18 cellular contexts compared by ENCODE assay signal in the genomic region with DNA sequence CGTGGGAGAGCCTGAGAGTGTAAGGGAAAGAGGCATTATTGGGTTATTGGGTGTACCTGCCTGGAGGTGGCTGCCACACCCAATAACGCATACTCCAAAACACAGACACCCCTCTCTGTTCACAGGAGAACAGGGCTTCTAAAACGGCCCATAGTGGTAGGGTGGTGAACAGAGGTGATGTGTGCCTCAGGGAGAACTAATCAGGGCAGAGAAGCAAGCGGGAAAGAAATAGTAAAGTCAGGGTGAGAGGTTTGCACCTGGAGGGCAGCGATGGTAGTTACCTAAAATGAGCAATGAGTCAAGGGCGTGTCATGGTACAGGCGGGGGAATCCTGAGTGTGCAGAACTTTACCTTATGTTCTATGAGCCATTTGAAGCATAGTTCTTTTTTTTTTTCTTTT. TPM values are rescaled to one million over a fixed set of nuclear protein-coding genes. Genes with fewer than 3 reads are reported as not detected.
DNase-seq lines count a peak whose midpoint lies in the region; ATAC-seq, FAIRE-seq and TF ChIP-seq lines count a peak whose summit lies in the region.
"Had no signal": no experiment of that assay in that cellular context is flagged by ENCODE, and none has a peak within 500 bp of the region (broad histone marks: within the 10 kb centered on the region; RNA-seq: fewer than 3 reads in every experiment).

No MANE protein-coding gene starts in this region.

- H3K27ac Mint-ChIP-seq in activated naive CD4-positive, alpha-beta T cell treated with anti-CD3 and anti-CD28 coated beads, Interleukin-2, amount 50 U/mL, for 24 hours: peak overlapping the region; percentile 47
- H3K27ac Mint-ChIP-seq: CD4-positive, CD25-positive, alpha-beta regulatory T cell; GM23338 had no signal

- H3K9ac ChIP-seq in subcutaneous abdominal adipose tissue (ENCODE audit: low read length in 5 of 5): no peak overlapping the region

- intact Hi-C loops in Right ventricle myocardium superior (cut with DNase I): no loop called here

- FAIRE-seq in small intestine (lab: Jason Lieb, UNC): no peak
- FAIRE-seq: A204.1, G401.6, HTR-8/SVneo had no signal

- H3K4me1 Mint-ChIP-seq in activated naive CD4-positive, alpha-beta T cell treated with anti-CD3 and anti-CD28 coated beads, Interleukin-2, amount 50 U/mL, for 24 hours: peaks cover 5% of the 10 kb centered on the region
- H3K4me1 Mint-ChIP-seq: GM23338 had no signal

- no peaks in the 10 kb centered on the region for H3K9me3 Mint-ChIP-seq in activated naive CD4-positive, alpha-beta T cell treated with anti-CD3 and anti-CD28 coated beads, Interleukin-2, amount 50 U/mL, for 24 hours
- H3K9me3 Mint-ChIP-seq: CD4-positive, CD25-positive, alpha-beta regulatory T cell; GM23338 had no signal

- POLR2A ChIA-PET in RWPE1 (lab: Yijun Ruan, JAX; ENCODE audit: low non-redundant PET): interaction anchor here (1.4 kb wide), 1 partner anchor 78 kb away, joined by 3 read pairs; no protein-coding TSS in a partner anchor

- H3K36me3 ChIP-seq in subcutaneous abdominal adipose tissue (ENCODE audit: control insufficient read depth in 5 of 5, insufficient read depth in 5 of 5, low read length in 5 of 5) (no peaks in the 10 kb centered on the region), small intestine (ENCODE audit: control insufficient read depth in 2 of 2, insufficient read depth in 2 of 2, low read length in 2 of 2) (no peaks in the 10 kb centered on the region)

- peaks cover 0 to 28% (median 19%) of the 10 kb centered on the region in 5 donors for H3K4me1 ChIP-seq in subcutaneous abdominal adipose tissue (ENCODE audit: control insufficient read depth in 5 of 5, insufficient read depth in 5 of 5, low read length in 5 of 5)
- H3K4me1 ChIP-seq in small intestine (ENCODE audit: control insufficient read depth in 2 of 2, insufficient read depth in 1 of 2, low read depth in 1 of 2, low read length in 1 of 2): no peaks in the 10 kb centered on the region

- CTCF ChIA-PET in RWPE1 (lab: Yijun Ruan, JAX): interaction anchor here (0.6 kb wide), 2 partner anchors 10 to 437 kb away, joined by 3 read pairs; no protein-coding TSS in a partner anchor

- H3K27me3 ChIP-seq in subcutaneous abdominal adipose tissue (ENCODE audit: control insufficient read depth in 5 of 5, insufficient read depth in 4 of 5, low read length in 5 of 5): no peaks in the 10 kb centered on the region
- H3K27me3 ChIP-seq in small intestine (ENCODE audit: control insufficient read depth in 2 of 2, insufficient read depth in 2 of 2, low read length in 2 of 2): no peaks in the 10 kb centered on the region

- ATAC-seq in esophagus mucosa (peak; percentile 74), Right ventricle myocardium superior (ENCODE audit: poor library complexity) (no peak), GM18519 (IDR thresholded peaks at IDR 0.05; ENCODE audit: low FRiP score, unreplicated experiment) (no peak)
- ATAC-seq: GM23338 had no signal

- H3K27ac ChIP-seq in RWPE1 (peak overlapping the region; percentile 96), subcutaneous abdominal adipose tissue (ENCODE audit: low read depth, low read length) (peak overlapping the region; percentile 38), small intestine (ENCODE audit: low read depth in 1 of 2, low read length in 1 of 2) (no peak overlapping the region)

- no peak for DNase-seq in activated naive CD4-positive, alpha-beta T cell treated with anti-CD3 and anti-CD28 coated beads, Interleukin-2, amount 50 U/mL, for 16 hours
- DNase-seq in RWPE1 (ENCODE audit: low spot score) (peak; percentile 64), small intestine (no peak), Right ventricle myocardium superior (no peak)
- DNase-seq: Calu3, DMS79, NCI-H1436, NCI-H2029 treated with DMSO at 0.1 percent for 48 hours, NCI-H510A treated with DMSO at 0.1 percent for 48 hours had no signal

- H3K4me3 Mint-ChIP-seq in activated naive CD4-positive, alpha-beta T cell treated with anti-CD3 and anti-CD28 coated beads, Interleukin-2, amount 50 U/mL, for 24 hours: no peak overlapping the region
- H3K4me3 Mint-ChIP-seq: CD4-positive, CD25-positive, alpha-beta regulatory T cell; GM23338 had no signal

- H3K9me3 ChIP-seq in subcutaneous abdominal adipose tissue (ENCODE audit: control insufficient read depth in 5 of 5, low read length in 5 of 5): no peaks in the 10 kb centered on the region
- no peaks in the 10 kb centered on the region for H3K9me3 ChIP-seq in small intestine (ENCODE audit: control insufficient read depth, low read depth)

- no peaks in the 10 kb centered on the region for H3K27me3 Mint-ChIP-seq in activated naive CD4-positive, alpha-beta T cell treated with anti-CD3 and anti-CD28 coated beads, Interleukin-2, amount 50 U/mL, for 24 hours

- H3K4me3 ChIP-seq in subcutaneous abdominal adipose tissue (ENCODE audit: low read depth in 1 of 5, low read length in 5 of 5): no peak overlapping the region
- no peak overlapping the region for H3K4me3 ChIP-seq in small intestine (ENCODE audit: low read depth in 1 of 2, low read length in 2 of 2)
- H3K4me3 ChIP-seq: GM23338 had no signal

- TF ChIP-seq CTCF in RWPE1 (conservative IDR thresholded peaks at IDR 0.05; ENCODE audit: low read depth): no peak

- H3K36me3 Mint-ChIP-seq in activated naive CD4-positive, alpha-beta T cell treated with anti-CD3 and anti-CD28 coated beads, Interleukin-2, amount 50 U/mL, for 24 hours: no peaks in the 10 kb centered on the region
- H3K36me3 Mint-ChIP-seq: CD4-positive, CD25-positive, alpha-beta regulatory T cell had no signal

- WGBS in small intestine, 3 donors: 82 to 89% (median 89%) methylated on average over 7 of the region's 7 CpGs

RNA-seq across cellular contexts. Expression of a gene that starts 21.5 kb away (rescaled TPM):
- 135 TPM for total RNA-seq in esophagus mucosa
- 10 to 100 TPM; 27.2 to 34.6 (median 32.9) TPM for polyA plus RNA-seq in small intestine
- 15.9 TPM for total RNA-seq in Right ventricle myocardium superior

RNA-seq across cellular contexts. Expression of a gene that starts 32.9 kb away (rescaled TPM):
- 213 TPM for total RNA-seq in esophagus mucosa
- 10 to 100 TPM in 2 of 3 donors, 1 to 10 TPM in 1; 3.5 to 13.2 (median 10.1) TPM for polyA plus RNA-seq in small intestine
- total RNA-seq in Right ventricle myocardium superior: not detected
- total RNA-seq: CD4-positive, CD25-positive, alpha-beta regulatory T cell; GM23338 had no signal
- polyA plus RNA-seq: CD4-positive, CD25-positive, alpha-beta regulatory T cell had no signal

Comparison
In these comparisons a context has a peak if more than half of its experiments do, and no peak if none do; other contexts are left out.
1. H3K27ac ChIP-seq: peak in RWPE1 (single experiment) and subcutaneous abdominal adipose tissue (single experiment); none in small intestine (0 of 2).
2. RNA of a gene that starts 32.9 kb away (total RNA-seq): 213 TPM in esophagus mucosa (single experiment); not detected in Right ventricle myocardium superior (single experiment); every median in the first group is over 100 times any median in the second.